Comparison of ENCODE assay signal across 8 cellular contexts in the genomic region with DNA sequence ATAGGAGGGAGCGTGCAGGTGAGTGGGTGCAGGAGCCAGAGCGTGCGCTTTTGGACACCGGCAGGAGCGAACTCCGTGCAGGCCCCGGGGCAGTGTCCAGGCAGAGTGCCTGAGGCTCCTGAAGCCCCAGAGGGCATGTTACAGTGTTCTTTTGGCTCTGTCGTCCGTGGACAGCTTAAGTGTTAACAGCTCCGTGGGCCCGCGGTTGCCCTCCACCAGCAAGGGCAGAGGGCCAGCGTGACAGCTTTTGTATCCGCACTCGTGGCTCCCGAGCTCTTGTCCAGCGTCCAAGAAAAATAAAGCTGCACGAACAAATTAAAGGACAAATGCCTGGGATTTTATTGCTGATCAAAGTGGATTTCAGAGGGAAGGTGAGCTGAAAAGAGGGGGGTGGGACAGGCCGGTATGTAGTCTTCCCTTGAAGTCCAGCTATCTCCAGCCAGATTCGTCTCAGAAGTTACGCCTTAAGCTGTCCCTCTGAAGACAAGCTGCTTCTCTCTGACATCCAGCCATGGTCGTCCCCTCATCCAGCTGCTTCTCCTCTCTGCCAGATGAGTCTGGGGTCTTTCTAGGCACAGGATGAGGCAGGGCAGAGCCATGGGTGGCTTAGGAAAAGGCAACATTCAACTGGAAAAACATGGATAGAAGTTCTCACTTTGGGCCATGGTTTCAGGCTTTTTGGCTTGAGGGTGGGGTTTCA. TPM values are rescaled to one million over a fixed set of nuclear protein-coding genes. Genes with fewer than 3 reads are reported as not detected.
DNase-seq lines count a peak whose midpoint lies in the region; ATAC-seq, FAIRE-seq and TF ChIP-seq lines count a peak whose summit lies in the region.

No MANE protein-coding gene starts in this region.

- TF ChIP-seq EP300 in K562 (IDR thresholded peaks at IDR 0.05; ENCODE audit: low read length) = no peak
- TF ChIP-seq EP300 in tibial nerve (IDR thresholded peaks at IDR 0.05) = no peak

- H2BK15ac ChIP-seq in mesenchymal stem cell (ENCODE audit: low read depth, poor library complexity, severe bottlenecking) = no peak overlapping the region

- H4K8ac ChIP-seq in mesenchymal stem cell (ENCODE audit: low read length) = peak overlapping the region; percentile 71

- peaks cover 38% of the 10 kb centered on the region for H3K4me1 Mint-ChIP-seq in activated CD4-positive, alpha-beta T cell treated with anti-CD3 and anti-CD28 coated beads, Interleukin-2, amount 10 ng/mL, durations not matched to agents 24 days and 14 days

- FAIRE-seq in K562 (lab: Jason Lieb, UNC) = no peak

- POLR2A ChIA-PET in K562 (lab: Yijun Ruan, JAX) = interaction anchor here (0.6 to 1.5 kb wide), 12 partner anchors 9 to 445 kb away, joined by 3 to 7 read pairs (median 3); a partner anchor contains a TSS

- peaks cover 8% of the 10 kb centered on the region for H3K79me1 ChIP-seq in mesenchymal stem cell (replicated peaks; ENCODE audit: low read length, poor library complexity, severe bottlenecking)

- 83% methylated on average over 22 of the region's 22 CpGs for WGBS in K562 (ENCODE audit: insufficient coverage, low coverage, missing lambda C conversion rate)
- 92% methylated on average over 20 of the region's 22 CpGs for WGBS in mesenchymal stem cell
- 43 to 56% methylated on average over 22 of the region's 22 CpGs for WGBS in tibial nerve, 2 donors

- no peak overlapping the region for H4K91ac ChIP-seq in mesenchymal stem cell (ENCODE audit: low read length)

- no peak overlapping the region for H3K4ac ChIP-seq in mesenchymal stem cell (ENCODE audit: low read depth in 1 of 2, low read length in 2 of 2)

- H3K9me3 ChIP-seq in K562 (replicated peaks; ENCODE audit: control insufficient read depth, insufficient read depth, low read depth, low read length) = peaks cover 8% of the 10 kb centered on the region
- no peaks in the 10 kb centered on the region for H3K9me3 ChIP-seq in mesenchymal stem cell (ENCODE audit: control insufficient read depth, low read length)
- no peaks in the 10 kb centered on the region for H3K9me3 ChIP-seq in tibial nerve

- peak overlapping the region; percentile 91 to 96; a peak in 3 of 4 replicates for H3K9ac ChIP-seq in K562 (ENCODE audit: insufficient read depth in 1 of 2, low read depth in 2 of 2, low read length in 2 of 2)
- H3K9ac ChIP-seq in mesenchymal stem cell (ENCODE audit: low read length) = peak overlapping the region; percentile 89

- BruUV-seq in K562 (replicated peaks; lab: Mats Ljungman, UMichigan) = no TSS peak

- peaks cover 9 to 24% of the 10 kb centered on the region in 2 experiments; a peak in 4 of 5 replicates for H3K4me1 ChIP-seq in K562 (replicated peaks in 1 of 2; ENCODE audit: control insufficient read depth in 2 of 2, insufficient read depth in 2 of 2, low read length in 2 of 2)
- H3K4me1 ChIP-seq in mesenchymal stem cell (ENCODE audit: control insufficient read depth, insufficient read depth, low read depth, low read length) = peaks cover 17% of the 10 kb centered on the region
- peaks cover 0 to 44% (median 23%) of the 10 kb centered on the region in 4 donors for H3K4me1 ChIP-seq in tibial nerve

- H2AFZ ChIP-seq in K562 (ENCODE audit: low read depth, low read length) (peak overlapping the region; percentile 100), mesenchymal stem cell (ENCODE audit: low read depth, low read length) (peak overlapping the region; percentile 7)

- CTCF ChIA-PET in K562 (lab: Yijun Ruan, JAX; ENCODE audit: low intra/inter-chr PET ratio) = no interaction called here

- H3K36me3 ChIP-seq in K562 (ENCODE audit: control insufficient read depth, insufficient read depth, low read length) (peaks cover 17% of the 10 kb centered on the region), mesenchymal stem cell (ENCODE audit: control insufficient read depth in 1 of 2, insufficient read depth in 2 of 2, low read depth in 1 of 2, low read length in 2 of 2) (no peaks in the 10 kb centered on the region), tibial nerve (peaks cover 0 to 3% (median 0%) of the 10 kb centered on the region in 3 donors)

- H3K27ac Mint-ChIP-seq in activated CD4-positive, alpha-beta T cell treated with anti-CD3 and anti-CD28 coated beads, Interleukin-2, amount 10 ng/mL, durations not matched to agents 24 days and 14 days = peak overlapping the region; percentile 98

- no peaks in the 10 kb centered on the region for H3K9me1 ChIP-seq in K562 (ENCODE audit: control insufficient read depth, insufficient read depth, low read length)

- H3K14ac ChIP-seq in mesenchymal stem cell (ENCODE audit: low read length in 2 of 2) = no peak overlapping the region

- H3K4me2 ChIP-seq in K562 (ENCODE audit: insufficient read depth, low read length) = peak overlapping the region; percentile 94
- peak overlapping the region; percentile 46 for H3K4me2 ChIP-seq in mesenchymal stem cell (ENCODE audit: low read length, poor library complexity, severe bottlenecking)

- no peak overlapping the region for H2BK12ac ChIP-seq in mesenchymal stem cell (ENCODE audit: low read length in 2 of 2)

- H2BK5ac ChIP-seq in mesenchymal stem cell (ENCODE audit: low read depth, low read length, poor library complexity, severe bottlenecking) = no peak overlapping the region

- peaks cover 41% of the 10 kb centered on the region for H3K79me2 ChIP-seq in K562 (ENCODE audit: control insufficient read depth, insufficient read depth, low read length)

- H3K27ac ChIP-seq in K562 (ENCODE audit: extremely low read depth, low read depth, low read length) = peak overlapping the region; percentile 93
- H3K27ac ChIP-seq in mesenchymal stem cell (ENCODE audit: low read length, poor library complexity, severe bottlenecking) = peak overlapping the region; percentile 99
- peak overlapping the region; percentile 73 to 99 (median 92) for H3K27ac ChIP-seq in tibial nerve

- no peak for TF ChIP-seq RAD21 in K562 (CRISPR knock-in tag; conservative IDR thresholded peaks at IDR 0.05 in 1 of 2, IDR thresholded peaks at IDR 0.05 in 1 of 2)

- peak overlapping the region in 1 of 2 experiments; percentile 24 for H3K18ac ChIP-seq in mesenchymal stem cell (ENCODE audit: low read depth in 1 of 2, low read length in 2 of 2)

- TF ChIP-seq POLR2A in K562 (conservative IDR thresholded peaks at IDR 0.05) = no peak
- TF ChIP-seq POLR2A in tibial nerve (IDR thresholded peaks at IDR 0.05) = no peak

- H2AK5ac ChIP-seq in mesenchymal stem cell (ENCODE audit: low read length, severe bottlenecking) = no peak overlapping the region

- peak overlapping the region; percentile 93 for H3K4me3 Mint-ChIP-seq in activated CD4-positive, alpha-beta T cell treated with anti-CD3 and anti-CD28 coated beads, Interleukin-2, amount 10 ng/mL, durations not matched to agents 24 days and 14 days

- peaks cover 13% of the 10 kb centered on the region for H3K36me3 Mint-ChIP-seq in activated CD4-positive, alpha-beta T cell treated with anti-CD3 and anti-CD28 coated beads, Interleukin-2, amount 10 ng/mL, durations not matched to agents 24 days and 14 days (ENCODE audit: low read depth)

- intact Hi-C loops in activated CD4-positive, alpha-beta T cell treated with anti-CD3 and anti-CD28 coated beads, Interleukin-2, amount 10 ng/mL, durations not matched to agents 24 days and 14 days (cut with micrococcal nuclease) = loop anchor here (10.0 kb wide), 1 partner anchor 112 kb away; no protein-coding TSS in a partner anchor
- intact Hi-C loops in K562 (cut with micrococcal nuclease) = no loop called here

- no peak for DNase-seq in activated CD4-positive, alpha-beta T cell treated with anti-CD3 and anti-CD28 coated beads, Interleukin-2, amount 10 ng/mL, durations not matched to agents 24 days and 14 days
- DNase-seq in activated CD4-positive, alpha-beta T cell treated with anti-CD3 and anti-CD28 coated beads for 1 hour = no peak
- DNase-seq in K562 (ENCODE audit: extremely low read depth in 1 of 4, low spot score in 3 of 4) = no peak
- no peak for DNase-seq in mesenchymal stem cell
- DNase-seq in tibial nerve (ENCODE audit: low spot score in 2 of 2) = no peak
- DNase-seq in stimulated activated CD4-positive, alpha-beta T cell treated with anti-CD3 and anti-CD28 coated beads, Interleukin-15, amount 100 ng/mL, for 24 hours = no peak
- DNase-seq in putamen (ENCODE audit: low spot score) = no peak

- no peak for TF ChIP-seq CTCF in K562 (IDR thresholded peaks at IDR 0.05 in 2 of 3, conservative IDR thresholded peaks at IDR 0.05 in 1 of 3; ENCODE audit: insufficient read depth in 2 of 3, low read depth in 1 of 3, low read length in 3 of 3)
- TF ChIP-seq CTCF in tibial nerve (IDR thresholded peaks at IDR 0.05) = no peak

- peaks cover 5% of the 10 kb centered on the region for H3K27me3 Mint-ChIP-seq in activated CD4-positive, alpha-beta T cell treated with anti-CD3 and anti-CD28 coated beads, Interleukin-2, amount 10 ng/mL, durations not matched to agents 24 days and 14 days

- H3K4me3 ChIP-seq in K562 (peak overlapping the region; percentile 50), mesenchymal stem cell (ENCODE audit: insufficient read depth in 1 of 2, low read depth in 1 of 2, low read length in 2 of 2) (peak overlapping the region in 1 of 2 experiments; percentile 87), tibial nerve (peak overlapping the region in 3 of 4 donors; percentile 69 to 94 (median 71))

- ATAC-seq in K562 (no peak), HG03460 (IDR thresholded peaks at IDR 0.05; ENCODE audit: unreplicated experiment) (no peak)

- H3K27me3 ChIP-seq in K562 (ENCODE audit: control insufficient read depth in 2 of 2, insufficient read depth in 2 of 2, low read length in 2 of 2) (no peaks in the 10 kb centered on the region), mesenchymal stem cell (ENCODE audit: control insufficient read depth in 1 of 2, insufficient read depth in 1 of 2, low read length in 2 of 2) (peaks cover 11 to 15% of the 10 kb centered on the region in 2 experiments), tibial nerve (no peaks in the 10 kb centered on the region)

- H3K23ac ChIP-seq in mesenchymal stem cell (ENCODE audit: low read length in 2 of 2) = no peak overlapping the region

- no peaks in the 10 kb centered on the region for H4K20me1 ChIP-seq in K562 (replicated peaks; ENCODE audit: control insufficient read depth, insufficient read depth, low read length)

- in situ Hi-C loops in K562 (cut with MboI) = no loop called here

- H2BK120ac ChIP-seq in mesenchymal stem cell (ENCODE audit: low read depth, low read length) = peak overlapping the region; percentile 40

- no peaks in the 10 kb centered on the region for H3K9me3 Mint-ChIP-seq in activated CD4-positive, alpha-beta T cell treated with anti-CD3 and anti-CD28 coated beads, Interleukin-2, amount 10 ng/mL, durations not matched to agents 24 days and 14 days

RNA-seq across cellular contexts. Expression of a gene that starts 1.0 kb away (rescaled TPM):
- total RNA-seq in activated CD4-positive, alpha-beta T cell treated with anti-CD3 and anti-CD28 coated beads, Interleukin-2, amount 10 ng/mL, durations not matched to agents 24 days and 14 days = 144 and 147 TPM in 2 replicates
- 15.1 and 39.4 TPM in 2 replicates for total RNA-seq in K562 (2011; cell fraction: chromatin; rRNA removed; ENCODE audit: low replicate concordance)
- total RNA-seq in K562 (2011; cell fraction: nucleolus; rRNA removed) = 48.2 and 68.0 TPM in 2 replicates
- total RNA-seq in K562 (2011; cell fraction: nucleoplasm; rRNA removed) = 65.5 and 90.9 TPM in 2 replicates
- 26.8 and 48.2 TPM in 2 replicates for total RNA-seq in K562 (2014; rRNA removed)
- total RNA-seq in K562 (2014; rRNA removed; fragmentation: Illumina TruSeq; extraction: Trizol) = 23.3 and 30.5 TPM in 2 replicates
- total RNA-seq in K562 (2015; rRNA removed; fragmentation: Illumina TruSeq; extraction: Trizol) = 31.3 and 32.7 TPM in 2 replicates
- total RNA-seq in K562 (2021) = 69.8 and 79.0 TPM in 2 replicates
- polyA plus RNA-seq in K562 (2011; rRNA removed) = 16.2 and 24.9 TPM in 2 replicates
- polyA plus RNA-seq in K562 (2011; cell fraction: cytosol; rRNA removed) = 21.6 and 39.6 TPM in 2 replicates
- 16.5 and 20.7 TPM in 2 replicates for polyA plus RNA-seq in K562 (2011; cell fraction: nucleus; rRNA removed)
- polyA plus RNA-seq in K562 (2012) = 43.2 and 51.4 TPM in 2 replicates
- polyA plus RNA-seq in K562 (2014; fragmentation: Illumina TruSeq; extraction: Trizol) = 71.3 and 83.1 TPM in 2 replicates
- 10 to 100 TPM in 1 of 2 experiments, 1 to 10 TPM in 1; 9.2 to 18.3 TPM for polyA plus RNA-seq in K562 (2014; fragmentation: Nextera tagmentation; extraction: Ambion mirVana)
- 31.7 and 44.0 TPM in 2 replicates for polyA plus RNA-seq in K562 (2014; rRNA removed)
- 10.7 and 12.1 TPM in 2 replicates for polyA minus RNA-seq in K562 (2011; rRNA and poly(A)+ RNA removed)
- 20.4 and 24.0 TPM in 2 replicates for polyA minus RNA-seq in K562 (2011; cell fraction: cytosol; rRNA and poly(A)+ RNA removed)
- 5.5 and 8.0 TPM in 2 replicates for polyA minus RNA-seq in K562 (2011; cell fraction: nucleus; rRNA and poly(A)+ RNA removed)
- polyA plus RNA-seq in mesenchymal stem cell (2013, experiment 1 of 2) = 107 TPM
- 104 TPM for polyA plus RNA-seq in mesenchymal stem cell (2013, experiment 2 of 2)
- 100 to 1,000 TPM; 173 to 300 (median 197) TPM for total RNA-seq in tibial nerve

RNA-seq across cellular contexts. Expression of a gene that starts 6.6 kb away (rescaled TPM):
- 219 TPM in 2 replicates for total RNA-seq in activated CD4-positive, alpha-beta T cell treated with anti-CD3 and anti-CD28 coated beads, Interleukin-2, amount 10 ng/mL, durations not matched to agents 24 days and 14 days
- total RNA-seq in K562 (2011; cell fraction: chromatin; rRNA removed; ENCODE audit: low replicate concordance) = 44.6 and 81.5 TPM in 2 replicates
- 57.1 and 61.7 TPM in 2 replicates for total RNA-seq in K562 (2011; cell fraction: nucleolus; rRNA removed)
- total RNA-seq in K562 (2011; cell fraction: nucleoplasm; rRNA removed) = 54.4 and 88.4 TPM in 2 replicates
- 93.5 and 122 TPM in 2 replicates for total RNA-seq in K562 (2014; rRNA removed)
- 58.4 and 68.0 TPM in 2 replicates for total RNA-seq in K562 (2014; rRNA removed; fragmentation: Illumina TruSeq; extraction: Trizol)
- 84.9 and 89.6 TPM in 2 replicates for total RNA-seq in K562 (2015; rRNA removed; fragmentation: Illumina TruSeq; extraction: Trizol)
- 193 and 208 TPM in 2 replicates for total RNA-seq in K562 (2021)
- 31.5 and 61.8 TPM in 2 replicates for polyA plus RNA-seq in K562 (2011; rRNA removed)
- 40.2 and 96.7 TPM in 2 replicates for polyA plus RNA-seq in K562 (2011; cell fraction: cytosol; rRNA removed)
- polyA plus RNA-seq in K562 (2011; cell fraction: nucleus; rRNA removed) = 41.7 and 70.4 TPM in 2 replicates
- 146 and 194 TPM in 2 replicates for polyA plus RNA-seq in K562 (2012)
- polyA plus RNA-seq in K562 (2014; fragmentation: Illumina TruSeq; extraction: Trizol) = 212 and 213 TPM in 2 replicates
- polyA plus RNA-seq in K562 (2014; fragmentation: Nextera tagmentation; extraction: Ambion mirVana) = 10 to 100 TPM in 1 of 2 experiments, 1 to 10 TPM in 1; 9.4 to 16.5 TPM
- polyA plus RNA-seq in K562 (2014; rRNA removed) = 73.1 and 73.2 TPM in 2 replicates
- 23.9 and 28.7 TPM in 2 replicates for polyA minus RNA-seq in K562 (2011; rRNA and poly(A)+ RNA removed)
- 53.3 and 75.9 TPM in 2 replicates for polyA minus RNA-seq in K562 (2011; cell fraction: cytosol; rRNA and poly(A)+ RNA removed)
- polyA minus RNA-seq in K562 (2011; cell fraction: nucleus; rRNA and poly(A)+ RNA removed) = 41.1 and 43.4 TPM in 2 replicates
- polyA plus RNA-seq in mesenchymal stem cell (2013, experiment 1 of 2) = 46.6 TPM
- 47.0 TPM for polyA plus RNA-seq in mesenchymal stem cell (2013, experiment 2 of 2)
- total RNA-seq in tibial nerve = 10 to 100 TPM; 49.6 to 92.0 (median 55.5) TPM

RNA-seq across cellular contexts. Expression of a gene that starts 11.3 kb away (rescaled TPM):
- total RNA-seq in activated CD4-positive, alpha-beta T cell treated with anti-CD3 and anti-CD28 coated beads, Interleukin-2, amount 10 ng/mL, durations not matched to agents 24 days and 14 days = 2.3 and 3.5 TPM in 2 replicates
- 0.77 and 2.6 TPM in 2 replicates for total RNA-seq in K562 (2011; cell fraction: chromatin; rRNA removed; ENCODE audit: low replicate concordance)
- total RNA-seq in K562 (2011; cell fraction: nucleolus; rRNA removed) = 1.4 and 2.5 TPM in 2 replicates
- 1.2 and 2.1 TPM in 2 replicates for total RNA-seq in K562 (2011; cell fraction: nucleoplasm; rRNA removed)
- total RNA-seq in K562 (2014; rRNA removed) (0.12 and 0.14 TPM in 2 replicates), K562 (2014; rRNA removed; fragmentation: Illumina TruSeq; extraction: Trizol) (not detected in 2 replicates), K562 (2015; rRNA removed; fragmentation: Illumina TruSeq; extraction: Trizol) (0.04 TPM in 1 of 2 replicates, not detected in the other), K562 (2021) (0.24 and 0.47 TPM in 2 replicates), tibial nerve (10 to 100 TPM; 15.9 to 41.9 (median 26.6) TPM)
- polyA plus RNA-seq in K562 (2011; rRNA removed) (0.18 and 0.20 TPM in 2 replicates), K562 (2014; fragmentation: Illumina TruSeq; extraction: Trizol) (not detected in 2 replicates), K562 (2014; fragmentation: Nextera tagmentation; extraction: Ambion mirVana) (not detected), K562 (2014; rRNA removed) (0.93 and 1.1 TPM in 2 replicates)
- 0.03 and 0.30 TPM in 2 replicates for polyA plus RNA-seq in K562 (2011; cell fraction: cytosol; rRNA removed)
- 1.1 and 3.4 TPM in 2 replicates for polyA plus RNA-seq in K562 (2011; cell fraction: nucleus; rRNA removed)
- 0.12 and 0.26 TPM in 2 replicates for polyA plus RNA-seq in K562 (2012)
- 0.15 and 0.46 TPM in 2 replicates for polyA minus RNA-seq in K562 (2011; rRNA and poly(A)+ RNA removed)
- 0.73 and 1.4 TPM in 2 replicates for polyA minus RNA-seq in K562 (2011; cell fraction: cytosol; rRNA and poly(A)+ RNA removed)
- polyA minus RNA-seq in K562 (2011; cell fraction: nucleus; rRNA and poly(A)+ RNA removed) = 1.8 and 2.2 TPM in 2 replicates
- polyA plus RNA-seq in mesenchymal stem cell (2013, experiment 1 of 2) = 84.4 TPM
- polyA plus RNA-seq in mesenchymal stem cell (2013, experiment 2 of 2) = 86.4 TPM

RNA-seq across cellular contexts. Expression of a gene that starts 39.0 kb away (rescaled TPM):
- 3.0 and 4.0 TPM in 2 replicates for total RNA-seq in activated CD4-positive, alpha-beta T cell treated with anti-CD3 and anti-CD28 coated beads, Interleukin-2, amount 10 ng/mL, durations not matched to agents 24 days and 14 days
- total RNA-seq in K562 (2011; cell fraction: chromatin; rRNA removed; ENCODE audit: low replicate concordance) = not detected in 2 replicates
- total RNA-seq in K562 (2011; cell fraction: nucleolus; rRNA removed) = not detected in 2 replicates
- not detected in 2 replicates for total RNA-seq in K562 (2011; cell fraction: nucleoplasm; rRNA removed)
- total RNA-seq in K562 (2014; rRNA removed) (not detected in 2 replicates), K562 (2014; rRNA removed; fragmentation: Illumina TruSeq; extraction: Trizol) (not detected in 2 replicates), K562 (2015; rRNA removed; fragmentation: Illumina TruSeq; extraction: Trizol) (not detected in 2 replicates), K562 (2021) (0.27 and 0.45 TPM in 2 replicates), tibial nerve (10 to 100 TPM; 32.2 to 94.4 (median 64.8) TPM)
- polyA plus RNA-seq in K562 (2011; rRNA removed) (not detected in 2 replicates), K562 (2014; fragmentation: Illumina TruSeq; extraction: Trizol) (not detected in 2 replicates), K562 (2014; fragmentation: Nextera tagmentation; extraction: Ambion mirVana) (not detected), K562 (2014; rRNA removed) (0.07 TPM in 1 of 2 replicates, not detected in the other)
- not detected in 2 replicates for polyA plus RNA-seq in K562 (2011; cell fraction: cytosol; rRNA removed)
- polyA plus RNA-seq in K562 (2011; cell fraction: nucleus; rRNA removed) = not detected in 2 replicates
- not detected in 2 replicates for polyA plus RNA-seq in K562 (2012)
- polyA minus RNA-seq in K562 (2011; rRNA and poly(A)+ RNA removed) = not detected in 2 replicates
- polyA minus RNA-seq in K562 (2011; cell fraction: cytosol; rRNA and poly(A)+ RNA removed) = not detected in 2 replicates
- polyA minus RNA-seq in K562 (2011; cell fraction: nucleus; rRNA and poly(A)+ RNA removed) = not detected in 2 replicates
- 40.1 TPM for polyA plus RNA-seq in mesenchymal stem cell (2013, experiment 1 of 2)
- 32.4 TPM for polyA plus RNA-seq in mesenchymal stem cell (2013, experiment 2 of 2)

RNA-seq across cellular contexts. Expression of a gene that starts 45.7 kb away (rescaled TPM):
- total RNA-seq in activated CD4-positive, alpha-beta T cell treated with anti-CD3 and anti-CD28 coated beads, Interleukin-2, amount 10 ng/mL, durations not matched to agents 24 days and 14 days = not detected in 2 replicates
- not detected in 2 replicates for total RNA-seq in K562 (2011; cell fraction: chromatin; rRNA removed; ENCODE audit: low replicate concordance)
- total RNA-seq in K562 (2011; cell fraction: nucleolus; rRNA removed) = not detected in 2 replicates
- total RNA-seq in K562 (2011; cell fraction: nucleoplasm; rRNA removed) = not detected in 2 replicates
- total RNA-seq in K562 (2014; rRNA removed) (not detected in 2 replicates), K562 (2014; rRNA removed; fragmentation: Illumina TruSeq; extraction: Trizol) (not detected in 2 replicates), K562 (2015; rRNA removed; fragmentation: Illumina TruSeq; extraction: Trizol) (not detected in 2 replicates), K562 (2021) (not detected in 2 replicates), tibial nerve (not detected)
- polyA plus RNA-seq in K562 (2011; rRNA removed) (0.11 and 0.12 TPM in 2 replicates), K562 (2014; fragmentation: Illumina TruSeq; extraction: Trizol) (not detected in 2 replicates), K562 (2014; fragmentation: Nextera tagmentation; extraction: Ambion mirVana) (not detected), K562 (2014; rRNA removed) (0.15 TPM in 1 of 2 replicates, not detected in the other)
- 0.04 and 0.66 TPM in 2 replicates for polyA plus RNA-seq in K562 (2011; cell fraction: cytosol; rRNA removed)
- 0.70 and 0.72 TPM in 2 replicates for polyA plus RNA-seq in K562 (2011; cell fraction: nucleus; rRNA removed)
- 0.08 TPM in 1 of 2 replicates, not detected in the other for polyA plus RNA-seq in K562 (2012)
- polyA minus RNA-seq in K562 (2011; rRNA and poly(A)+ RNA removed) = not detected in 2 replicates
- polyA minus RNA-seq in K562 (2011; cell fraction: cytosol; rRNA and poly(A)+ RNA removed) = not detected in 2 replicates
- 0.56 TPM in 1 of 2 replicates, not detected in the other for polyA minus RNA-seq in K562 (2011; cell fraction: nucleus; rRNA and poly(A)+ RNA removed)
- polyA plus RNA-seq in mesenchymal stem cell (2013, experiment 1 of 2) = 0.44 TPM
- polyA plus RNA-seq in mesenchymal stem cell (2013, experiment 2 of 2) = 0.42 TPM
